ENCODE assay signal across 1 cellular context in the genomic region with DNA sequence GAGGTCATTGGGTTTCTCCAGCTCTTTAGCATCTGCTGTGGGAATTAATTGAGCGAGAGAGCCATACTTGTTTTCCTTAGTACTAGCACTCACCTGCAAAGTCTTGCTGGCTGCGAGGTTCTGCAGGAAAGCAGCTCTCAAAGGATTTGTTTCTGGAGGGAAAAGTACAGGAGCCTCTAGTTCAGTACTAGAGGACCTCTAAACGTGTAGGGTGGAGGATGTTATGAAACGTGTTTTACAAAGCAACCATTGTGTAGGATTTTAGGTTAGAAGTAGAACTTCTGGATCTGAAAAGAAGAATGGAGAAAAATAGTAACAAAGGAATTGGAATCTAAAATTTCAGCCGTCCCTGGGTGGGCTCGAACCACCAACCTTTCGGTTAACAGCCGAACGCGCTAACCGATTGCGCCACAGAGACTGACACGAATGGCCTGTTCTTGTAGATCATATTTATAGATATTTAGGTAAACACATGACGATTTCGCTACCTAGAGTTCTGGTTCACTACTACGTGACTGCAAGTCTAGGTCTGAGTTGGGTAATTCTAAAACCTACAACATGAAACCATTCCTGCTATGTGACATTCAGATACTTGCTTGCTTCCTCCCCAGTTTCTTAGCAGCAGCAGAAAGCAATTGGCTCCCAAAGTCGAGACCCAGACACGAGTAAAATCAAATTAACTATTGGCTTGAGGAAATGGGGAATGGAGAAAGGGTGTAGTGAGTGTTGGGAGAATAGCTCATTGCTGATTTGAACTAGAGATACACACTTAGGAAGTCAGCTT.
TF ChIP-seq lines count a peak whose summit lies in the region.

No MANE protein-coding gene starts in this region.

TF ChIP-seq in K562, 482 proteins besides CTCF, POLR2A, EP300 and RAD21 (continued from another document and continues in another):
- TF ChIP-seq TFAP4 (CRISPR knock-in tag; IDR thresholded peaks at IDR 0.05; ENCODE audit: borderline replicate concordance) (peak; percentile 47; the same call in 1 of the 2 replicates), FUS (optimal IDR thresholded peaks at IDR 0.05; ENCODE audit: low read depth, low read length) (no peak), FOXP1 (CRISPR knock-in tag; IDR thresholded peaks at IDR 0.05) (peak; percentile 76; the same call in 1 of the 2 replicates), MIER1 (IDR thresholded peaks at IDR 0.05; ENCODE audit: low read depth) (0 out of 2 replicates have a peak, but pooled peaks have one; percentile 51), ZNF263 (CRISPR knock-in tag; IDR thresholded peaks at IDR 0.05; ENCODE audit: borderline replicate concordance) (peak; percentile 49; the same call in 1 of the 2 replicates), ADNP (tag; IDR thresholded peaks at IDR 0.05) (peak; percentile 91), CBFB (CRISPR knock-in tag; IDR thresholded peaks at IDR 0.05) (no peak), POLR2H (tag; IDR thresholded peaks at IDR 0.05; ENCODE audit: low read depth) (peak; percentile 100), SMARCE1 (IDR thresholded peaks at IDR 0.05) (no peak), ZNF699 (CRISPR knock-in tag; IDR thresholded peaks at IDR 0.05; ENCODE audit: insufficient replicate concordance) (peak; percentile 8), ZNF668 (CRISPR knock-in tag; IDR thresholded peaks at IDR 0.05) (no peak), TEAD1 (CRISPR knock-in tag; IDR thresholded peaks at IDR 0.05) (0 out of 4 replicates have a peak, but pooled peaks of 1 of the 2 experiments have one; percentile 13), ZNF274 (IDR thresholded peaks at IDR 0.05; ENCODE audit: borderline replicate concordance, low read depth, low read length) (0 out of 2 replicates have a peak, but pooled peaks have one; percentile 45), FOXK2 (conservative IDR thresholded peaks at IDR 0.05 in 1 of 2, IDR thresholded peaks at IDR 0.05 in 1 of 2; ENCODE audit: low read depth in 2 of 2) (peak; percentile 87 to 95), ZBTB8A (IDR thresholded peaks at IDR 0.05; ENCODE audit: partially characterized antibody) (peak; percentile 79), TOE1 (IDR thresholded peaks at IDR 0.05; ENCODE audit: borderline replicate concordance) (no peak; the same call in 1 of the 2 replicates), TOE1 (CRISPR knock-in tag; IDR thresholded peaks at IDR 0.05; ENCODE audit: borderline replicate concordance, low read depth) (no peak), ZNF740 (CRISPR knock-in tag; IDR thresholded peaks at IDR 0.05) (0 out of 2 replicates have a peak, but pooled peaks have one; percentile 23), ZNF740 (tag; IDR thresholded peaks at IDR 0.05) (no peak), GATAD2B (IDR thresholded peaks at IDR 0.05; ENCODE audit: borderline replicate concordance) (0 out of 2 replicates have a peak, but pooled peaks have one; percentile 13), HDAC2 (IDR thresholded peaks at IDR 0.05) (0 out of 2 replicates have a peak, but pooled peaks have one; percentile 46), NR2C2 (CRISPR knock-in tag; IDR thresholded peaks at IDR 0.05) (no peak), NR2C2 (tag; IDR thresholded peaks at IDR 0.05) (no peak), ETV5 (CRISPR knock-in tag; IDR thresholded peaks at IDR 0.05; ENCODE audit: low read depth) (peak; percentile 46; the same call in 1 of the 2 replicates), CSDE1 (IDR thresholded peaks at IDR 0.05) (peak in 1 of 2 experiments; percentile 86; a peak in 2 of 4 replicates), RCOR1 (IDR thresholded peaks at IDR 0.05; ENCODE audit: borderline replicate concordance in 1 of 2, low read depth in 2 of 2, low read length in 2 of 2) (0 out of 4 replicates have a peak, but pooled peaks of 1 of the 2 experiments have one; percentile 36), BRF1 (IDR thresholded peaks at IDR 0.05; ENCODE audit: borderline replicate concordance, extremely low read depth, insufficient read length) (peak; percentile 40), JUN (IDR thresholded peaks at IDR 0.05; ENCODE audit: borderline replicate concordance, low read depth, low read length) (no peak), JUN (CRISPR knock-in tag; IDR thresholded peaks at IDR 0.05; ENCODE audit: borderline replicate concordance) (no peak), SOX6 (IDR thresholded peaks at IDR 0.05) (peak; percentile 57; the same call in 1 of the 2 replicates), BRD9 (IDR thresholded peaks at IDR 0.05; ENCODE audit: low read depth, partially characterized antibody) (peak; percentile 98), CREB5 (CRISPR knock-in tag; IDR thresholded peaks at IDR 0.05) (no peak)
- TF ChIP-seq, protein P1, sequence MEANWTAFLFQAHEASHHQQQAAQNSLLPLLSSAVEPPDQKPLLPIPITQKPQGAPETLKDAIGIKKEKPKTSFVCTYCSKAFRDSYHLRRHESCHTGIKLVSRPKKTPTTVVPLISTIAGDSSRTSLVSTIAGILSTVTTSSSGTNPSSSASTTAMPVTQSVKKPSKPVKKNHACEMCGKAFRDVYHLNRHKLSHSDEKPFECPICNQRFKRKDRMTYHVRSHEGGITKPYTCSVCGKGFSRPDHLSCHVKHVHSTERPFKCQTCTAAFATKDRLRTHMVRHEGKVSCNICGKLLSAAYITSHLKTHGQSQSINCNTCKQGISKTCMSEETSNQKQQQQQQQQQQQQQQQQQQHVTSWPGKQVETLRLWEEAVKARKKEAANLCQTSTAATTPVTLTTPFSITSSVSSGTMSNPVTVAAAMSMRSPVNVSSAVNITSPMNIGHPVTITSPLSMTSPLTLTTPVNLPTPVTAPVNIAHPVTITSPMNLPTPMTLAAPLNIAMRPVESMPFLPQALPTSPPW (CRISPR knock-in tag; IDR thresholded peaks at IDR 0.05) = peak; percentile 33; the same call in 1 of the 2 replicates
- TF ChIP-seq, protein P2, sequence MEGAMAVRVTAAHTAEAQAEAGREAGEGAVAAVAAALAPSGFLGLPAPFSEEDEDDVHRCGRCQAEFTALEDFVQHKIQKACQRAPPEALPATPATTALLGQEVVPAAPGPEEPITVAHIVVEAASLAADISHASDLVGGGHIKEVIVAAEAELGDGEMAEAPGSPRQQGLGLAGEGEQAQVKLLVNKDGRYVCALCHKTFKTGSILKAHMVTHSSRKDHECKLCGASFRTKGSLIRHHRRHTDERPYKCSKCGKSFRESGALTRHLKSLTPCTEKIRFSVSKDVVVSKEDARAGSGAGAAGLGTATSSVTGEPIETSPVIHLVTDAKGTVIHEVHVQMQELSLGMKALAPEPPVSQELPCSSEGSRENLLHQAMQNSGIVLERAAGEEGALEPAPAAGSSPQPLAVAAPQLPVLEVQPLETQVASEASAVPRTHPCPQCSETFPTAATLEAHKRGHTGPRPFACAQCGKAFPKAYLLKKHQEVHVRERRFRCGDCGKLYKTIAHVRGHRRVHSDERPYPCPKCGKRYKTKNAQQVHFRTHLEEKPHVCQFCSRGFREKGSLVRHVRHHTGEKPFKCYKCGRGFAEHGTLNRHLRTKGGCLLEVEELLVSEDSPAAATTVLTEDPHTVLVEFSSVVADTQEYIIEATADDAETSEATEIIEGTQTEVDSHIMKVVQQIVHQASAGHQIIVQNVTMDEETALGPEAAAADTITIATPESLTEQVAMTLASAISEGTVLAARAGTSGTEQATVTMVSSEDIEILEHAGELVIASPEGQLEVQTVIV (CRISPR knock-in tag; IDR thresholded peaks at IDR 0.05; ENCODE audit: borderline replicate concordance) = no peak
- TF ChIP-seq, protein P3, sequence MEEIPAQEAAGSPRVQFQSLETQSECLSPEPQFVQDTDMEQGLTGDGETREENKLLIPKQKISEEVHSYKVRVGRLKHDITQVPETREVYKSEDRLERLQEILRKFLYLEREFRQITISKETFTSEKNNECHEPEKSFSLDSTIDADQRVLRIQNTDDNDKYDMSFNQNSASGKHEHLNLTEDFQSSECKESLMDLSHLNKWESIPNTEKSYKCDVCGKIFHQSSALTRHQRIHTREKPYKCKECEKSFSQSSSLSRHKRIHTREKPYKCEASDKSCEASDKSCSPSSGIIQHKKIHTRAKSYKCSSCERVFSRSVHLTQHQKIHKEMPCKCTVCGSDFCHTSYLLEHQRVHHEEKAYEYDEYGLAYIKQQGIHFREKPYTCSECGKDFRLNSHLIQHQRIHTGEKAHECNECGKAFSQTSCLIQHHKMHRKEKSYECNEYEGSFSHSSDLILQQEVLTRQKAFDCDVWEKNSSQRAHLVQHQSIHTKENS (CRISPR knock-in tag; IDR thresholded peaks at IDR 0.05) = no peak
- TF ChIP-seq, protein P4, sequence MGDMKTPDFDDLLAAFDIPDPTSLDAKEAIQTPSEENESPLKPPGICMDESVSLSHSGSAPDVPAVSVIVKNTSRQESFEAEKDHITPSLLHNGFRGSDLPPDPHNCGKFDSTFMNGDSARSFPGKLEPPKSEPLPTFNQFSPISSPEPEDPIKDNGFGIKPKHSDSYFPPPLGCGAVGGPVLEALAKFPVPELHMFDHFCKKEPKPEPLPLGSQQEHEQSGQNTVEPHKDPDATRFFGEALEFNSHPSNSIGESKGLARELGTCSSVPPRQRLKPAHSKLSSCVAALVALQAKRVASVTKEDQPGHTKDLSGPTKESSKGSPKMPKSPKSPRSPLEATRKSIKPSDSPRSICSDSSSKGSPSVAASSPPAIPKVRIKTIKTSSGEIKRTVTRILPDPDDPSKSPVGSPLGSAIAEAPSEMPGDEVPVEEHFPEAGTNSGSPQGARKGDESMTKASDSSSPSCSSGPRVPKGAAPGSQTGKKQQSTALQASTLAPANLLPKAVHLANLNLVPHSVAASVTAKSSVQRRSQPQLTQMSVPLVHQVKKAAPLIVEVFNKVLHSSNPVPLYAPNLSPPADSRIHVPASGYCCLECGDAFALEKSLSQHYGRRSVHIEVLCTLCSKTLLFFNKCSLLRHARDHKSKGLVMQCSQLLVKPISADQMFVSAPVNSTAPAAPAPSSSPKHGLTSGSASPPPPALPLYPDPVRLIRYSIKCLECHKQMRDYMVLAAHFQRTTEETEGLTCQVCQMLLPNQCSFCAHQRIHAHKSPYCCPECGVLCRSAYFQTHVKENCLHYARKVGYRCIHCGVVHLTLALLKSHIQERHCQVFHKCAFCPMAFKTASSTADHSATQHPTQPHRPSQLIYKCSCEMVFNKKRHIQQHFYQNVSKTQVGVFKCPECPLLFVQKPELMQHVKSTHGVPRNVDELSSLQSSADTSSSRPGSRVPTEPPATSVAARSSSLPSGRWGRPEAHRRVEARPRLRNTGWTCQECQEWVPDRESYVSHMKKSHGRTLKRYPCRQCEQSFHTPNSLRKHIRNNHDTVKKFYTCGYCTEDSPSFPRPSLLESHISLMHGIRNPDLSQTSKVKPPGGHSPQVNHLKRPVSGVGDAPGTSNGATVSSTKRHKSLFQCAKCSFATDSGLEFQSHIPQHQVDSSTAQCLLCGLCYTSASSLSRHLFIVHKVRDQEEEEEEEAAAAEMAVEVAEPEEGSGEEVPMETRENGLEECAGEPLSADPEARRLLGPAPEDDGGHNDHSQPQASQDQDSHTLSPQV (IDR thresholded peaks at IDR 0.05) = peak; percentile 91
- TF ChIP-seq, protein P5, sequence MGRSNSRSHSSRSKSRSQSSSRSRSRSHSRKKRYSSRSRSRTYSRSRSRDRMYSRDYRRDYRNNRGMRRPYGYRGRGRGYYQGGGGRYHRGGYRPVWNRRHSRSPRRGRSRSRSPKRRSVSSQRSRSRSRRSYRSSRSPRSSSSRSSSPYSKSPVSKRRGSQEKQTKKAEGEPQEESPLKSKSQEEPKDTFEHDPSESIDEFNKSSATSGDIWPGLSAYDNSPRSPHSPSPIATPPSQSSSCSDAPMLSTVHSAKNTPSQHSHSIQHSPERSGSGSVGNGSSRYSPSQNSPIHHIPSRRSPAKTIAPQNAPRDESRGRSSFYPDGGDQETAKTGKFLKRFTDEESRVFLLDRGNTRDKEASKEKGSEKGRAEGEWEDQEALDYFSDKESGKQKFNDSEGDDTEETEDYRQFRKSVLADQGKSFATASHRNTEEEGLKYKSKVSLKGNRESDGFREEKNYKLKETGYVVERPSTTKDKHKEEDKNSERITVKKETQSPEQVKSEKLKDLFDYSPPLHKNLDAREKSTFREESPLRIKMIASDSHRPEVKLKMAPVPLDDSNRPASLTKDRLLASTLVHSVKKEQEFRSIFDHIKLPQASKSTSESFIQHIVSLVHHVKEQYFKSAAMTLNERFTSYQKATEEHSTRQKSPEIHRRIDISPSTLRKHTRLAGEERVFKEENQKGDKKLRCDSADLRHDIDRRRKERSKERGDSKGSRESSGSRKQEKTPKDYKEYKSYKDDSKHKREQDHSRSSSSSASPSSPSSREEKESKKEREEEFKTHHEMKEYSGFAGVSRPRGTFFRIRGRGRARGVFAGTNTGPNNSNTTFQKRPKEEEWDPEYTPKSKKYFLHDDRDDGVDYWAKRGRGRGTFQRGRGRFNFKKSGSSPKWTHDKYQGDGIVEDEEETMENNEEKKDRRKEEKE (IDR thresholded peaks at IDR 0.05; ENCODE audit: borderline replicate concordance in 1 of 2, control insufficient read depth in 1 of 2, low read depth in 2 of 2, low read length in 1 of 2) = no peak
- TF ChIP-seq, protein P6, sequence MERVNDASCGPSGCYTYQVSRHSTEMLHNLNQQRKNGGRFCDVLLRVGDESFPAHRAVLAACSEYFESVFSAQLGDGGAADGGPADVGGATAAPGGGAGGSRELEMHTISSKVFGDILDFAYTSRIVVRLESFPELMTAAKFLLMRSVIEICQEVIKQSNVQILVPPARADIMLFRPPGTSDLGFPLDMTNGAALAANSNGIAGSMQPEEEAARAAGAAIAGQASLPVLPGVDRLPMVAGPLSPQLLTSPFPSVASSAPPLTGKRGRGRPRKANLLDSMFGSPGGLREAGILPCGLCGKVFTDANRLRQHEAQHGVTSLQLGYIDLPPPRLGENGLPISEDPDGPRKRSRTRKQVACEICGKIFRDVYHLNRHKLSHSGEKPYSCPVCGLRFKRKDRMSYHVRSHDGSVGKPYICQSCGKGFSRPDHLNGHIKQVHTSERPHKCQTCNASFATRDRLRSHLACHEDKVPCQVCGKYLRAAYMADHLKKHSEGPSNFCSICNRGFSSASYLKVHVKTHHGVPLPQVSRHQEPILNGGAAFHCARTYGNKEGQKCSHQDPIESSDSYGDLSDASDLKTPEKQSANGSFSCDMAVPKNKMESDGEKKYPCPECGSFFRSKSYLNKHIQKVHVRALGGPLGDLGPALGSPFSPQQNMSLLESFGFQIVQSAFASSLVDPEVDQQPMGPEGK (CRISPR knock-in tag; IDR thresholded peaks at IDR 0.05; ENCODE audit: borderline replicate concordance) = no peak
